ENCODE assay signal across 9 cellular contexts in the genomic region with DNA sequence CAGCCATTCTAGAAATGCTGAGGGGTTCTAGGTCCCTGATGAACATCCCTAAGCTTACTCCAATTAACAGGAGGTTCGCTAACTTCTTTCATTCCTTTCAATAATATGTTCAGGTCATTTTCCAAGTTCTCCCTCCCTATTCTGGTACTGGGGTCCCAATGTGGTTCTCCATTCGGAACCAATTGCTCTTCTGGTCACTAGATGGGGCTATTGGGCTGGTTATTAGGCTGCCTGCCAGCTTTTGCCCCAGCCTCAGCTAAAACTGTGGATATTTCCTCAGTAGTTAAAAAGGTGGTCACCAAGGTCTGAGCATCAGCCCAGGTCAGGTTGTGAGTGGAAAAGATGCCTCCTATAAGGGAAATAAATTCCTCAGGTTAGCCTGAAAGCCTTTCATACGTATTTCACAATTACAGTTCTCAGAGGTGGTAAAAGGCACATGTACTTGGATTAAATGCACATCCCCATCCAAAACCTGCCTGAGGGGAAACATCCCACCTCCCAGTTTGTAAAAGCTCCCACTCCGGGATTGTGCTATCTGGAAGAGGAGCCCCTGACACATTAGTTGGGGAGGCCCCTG.
DNase-seq lines count a peak whose midpoint lies in the region; ATAC-seq and TF ChIP-seq lines count a peak whose summit lies in the region.
"Had no signal": no experiment of that assay in that cellular context is flagged by ENCODE, and none has a peak within 500 bp of the region (broad histone marks: within the 10 kb centered on the region; RNA-seq: fewer than 3 reads in every experiment).

No MANE protein-coding gene starts in this region.

- H3K4me2 ChIP-seq in GM23338 (no peak overlapping the region), MM.1S (ENCODE audit: low read depth, low read length) (no peak overlapping the region)

- intact Hi-C loops in spleen (cut with DNase I; ENCODE audit: low total_unique reads) = no loop called here

- no peak overlapping the region for H3K9ac ChIP-seq in MM.1S (ENCODE audit: low read length)

- H3K9me3 Mint-ChIP-seq in GM23338 (no peaks in the 10 kb centered on the region), chondrocyte (ENCODE audit: low read depth) (no peaks in the 10 kb centered on the region), mesothelial cell of epicardium (no peaks in the 10 kb centered on the region)
- H3K9me3 Mint-ChIP-seq: activated naive CD4-positive, alpha-beta T cell treated with anti-CD3 and anti-CD28 coated beads, Interleukin-2, amount 50 U/mL, for 72 hours had no signal

- H3K4me1 Mint-ChIP-seq in GM23338 (peaks cover 7% of the 10 kb centered on the region; the same call in 2 of the 3 replicates), chondrocyte (ENCODE audit: low read depth) (no peaks in the 10 kb centered on the region), mesothelial cell of epicardium (peaks cover 4% of the 10 kb centered on the region)

- H3K36me3 ChIP-seq in GM23338 (ENCODE audit: insufficient read depth) (no peaks in the 10 kb centered on the region), MM.1S (replicated peaks; ENCODE audit: insufficient read depth, low read length) (no peaks in the 10 kb centered on the region), spleen (no peaks in the 10 kb centered on the region)

- DNase-seq in NCI-H524 (lab: John Stamatoyannopoulos, UW) = peak; percentile 0 to 14
- no peak for DNase-seq in NCI-H524 treated with DMSO at 0.1 percent for 48 hours (lab: John Stamatoyannopoulos, UW)
- peak; percentile 68 for DNase-seq in GM23338 (ENCODE audit: low spot score)
- peak; percentile 34 for DNase-seq in MM.1S
- no peak for DNase-seq in chondrocyte (ENCODE audit: low spot score)
- DNase-seq in mesothelial cell of epicardium (ENCODE audit: low spot score in 2 of 2, unreplicated experiment in 2 of 2) = no peak
- no peak for DNase-seq in ecto neural progenitor cell (ENCODE audit: low spot score)
- DNase-seq in spleen = no peak

- H2AFZ ChIP-seq in GM23338 (no peak overlapping the region), MM.1S (ENCODE audit: low read length) (no peak overlapping the region)

- peak; percentile 85 to 94 for TF ChIP-seq CTCF in GM23338 (conservative IDR thresholded peaks at IDR 0.05; ENCODE audit: low read depth in 2 of 2)
- TF ChIP-seq CTCF in MM.1S (IDR thresholded peaks at IDR 0.05; ENCODE audit: low read length) = peak; percentile 77
- TF ChIP-seq CTCF in chondrocyte (IDR thresholded peaks at IDR 0.05) = peak; percentile 91
- peak; percentile 46 for TF ChIP-seq CTCF in mesothelial cell of epicardium (IDR thresholded peaks at IDR 0.05; ENCODE audit: unreplicated experiment)
- TF ChIP-seq CTCF in spleen (IDR thresholded peaks at IDR 0.05 in 8 of 11, conservative IDR thresholded peaks at IDR 0.05 in 3 of 11) = peak in 5 of 11 experiments; percentile 33 to 57 (median 49)

- H3K4me1 ChIP-seq in GM23338 (ENCODE audit: insufficient read depth) (no peaks in the 10 kb centered on the region), MM.1S (ENCODE audit: low read length) (no peaks in the 10 kb centered on the region), spleen (no peaks in the 10 kb centered on the region)

- H3K4me3 Mint-ChIP-seq in GM23338 (no peak overlapping the region), chondrocyte (ENCODE audit: unreplicated experiment) (no peak overlapping the region), mesothelial cell of epicardium (no peak overlapping the region)

- H3K9me2 ChIP-seq in GM23338 (ENCODE audit: insufficient read depth) = 0 out of 2 replicates have a peak, but pooled peaks cover 7% of the 10 kb centered on the region
- no peaks in the 10 kb centered on the region for H3K9me2 ChIP-seq in MM.1S (replicated peaks; ENCODE audit: insufficient read depth, low read length)

- no peaks in the 10 kb centered on the region for H3K9me3 ChIP-seq in MM.1S (replicated peaks; ENCODE audit: insufficient read depth, low read length)
- no peaks in the 10 kb centered on the region for H3K9me3 ChIP-seq in spleen

- H3K27me3 ChIP-seq in GM23338 (ENCODE audit: insufficient read depth) = no peaks in the 10 kb centered on the region
- H3K27me3 ChIP-seq in MM.1S (replicated peaks; ENCODE audit: insufficient read depth, low read length) = no peaks in the 10 kb centered on the region
- H3K27me3 ChIP-seq in spleen (replicated peaks in 1 of 7) = no peaks in the 10 kb centered on the region

- H3K79me2 ChIP-seq in GM23338 (replicated peaks; ENCODE audit: insufficient read depth) (no peaks in the 10 kb centered on the region), MM.1S (ENCODE audit: low read length) (no peaks in the 10 kb centered on the region)

- TF ChIP-seq POLR2A in spleen (IDR thresholded peaks at IDR 0.05) = no peak

- H3F3A ChIP-seq in GM23338 (replicated peaks; ENCODE audit: low read depth) (no peaks in the 10 kb centered on the region), MM.1S (ENCODE audit: insufficient read depth, low read length) (no peaks in the 10 kb centered on the region)

- H3K27me3 Mint-ChIP-seq in GM23338 (ENCODE audit: insufficient read depth, low read depth, poor library complexity) (no peaks in the 10 kb centered on the region), chondrocyte (ENCODE audit: low read depth) (no peaks in the 10 kb centered on the region), mesothelial cell of epicardium (ENCODE audit: low read depth) (no peaks in the 10 kb centered on the region)

- H4K20me1 ChIP-seq in GM23338 (replicated peaks; ENCODE audit: insufficient read depth) (no peaks in the 10 kb centered on the region), MM.1S (ENCODE audit: insufficient read depth, low read length) (no peaks in the 10 kb centered on the region)

- no peak overlapping the region for H3K27ac Mint-ChIP-seq in GM23338
- no peak overlapping the region for H3K27ac Mint-ChIP-seq in chondrocyte (ENCODE audit: unreplicated experiment)
- H3K27ac Mint-ChIP-seq in mesothelial cell of epicardium = no peak overlapping the region
- H3K27ac Mint-ChIP-seq: activated naive CD4-positive, alpha-beta T cell treated with anti-CD3 and anti-CD28 coated beads, Interleukin-2, amount 50 U/mL, for 72 hours had no signal

- H3K4me3 ChIP-seq in GM23338 (no peak overlapping the region), MM.1S (ENCODE audit: low read length) (no peak overlapping the region), spleen (no peak overlapping the region)

- peak; percentile 87 for ATAC-seq in GM23338

- WGBS in spleen, 5 donors = 25 to 48% (median 31%) methylated on average over 4 of the region's 4 CpGs

- H3K27ac ChIP-seq in GM23338 (ENCODE audit: low read depth) (no peak overlapping the region), MM.1S (ENCODE audit: low read length) (no peak overlapping the region), spleen (no peak overlapping the region)

- H3K36me3 Mint-ChIP-seq in GM23338 (ENCODE audit: low read depth) (no peaks in the 10 kb centered on the region), chondrocyte (ENCODE audit: low read depth) (no peaks in the 10 kb centered on the region), mesothelial cell of epicardium (no peaks in the 10 kb centered on the region)
- H3K36me3 Mint-ChIP-seq: activated naive CD4-positive, alpha-beta T cell treated with anti-CD3 and anti-CD28 coated beads, Interleukin-2, amount 50 U/mL, for 72 hours had no signal

TF ChIP-seq in GM23338, 12 proteins besides CTCF, POLR2A, EP300 and RAD21:
- TF ChIP-seq EZH2 (IDR thresholded peaks at IDR 0.05; ENCODE audit: low read depth, unreplicated experiment) (no peak), ZNF331 (CRISPR knock-in tag; IDR thresholded peaks at IDR 0.05; ENCODE audit: low read depth) (no peak), ZNF114 (CRISPR knock-in tag; IDR thresholded peaks at IDR 0.05) (no peak), STAT1 (IDR thresholded peaks at IDR 0.05; ENCODE audit: unreplicated experiment) (no peak), NANOG (IDR thresholded peaks at IDR 0.05; ENCODE audit: borderline replicate concordance) (no peak), EZH2phosphoT487 (IDR thresholded peaks at IDR 0.05; ENCODE audit: unreplicated experiment) (no peak), POLR2AphosphoS5 (IDR thresholded peaks at IDR 0.05; ENCODE audit: low read depth) (no peak)

Comparison
In these comparisons a context has a peak if more than half of its experiments do, and no peak if none do; other contexts are left out.
1. DNase-seq: peak in NCI-H524 (2 of 2), GM23338 (single experiment) and MM.1S (single experiment); none in NCI-H524 treated with DMSO at 0.1 percent for 48 hours (single experiment), chondrocyte (single experiment), mesothelial cell of epicardium (0 of 2), ecto neural progenitor cell (single experiment) and spleen (single experiment).